ENCODE assay signal across 5 cellular contexts in the genomic region with DNA sequence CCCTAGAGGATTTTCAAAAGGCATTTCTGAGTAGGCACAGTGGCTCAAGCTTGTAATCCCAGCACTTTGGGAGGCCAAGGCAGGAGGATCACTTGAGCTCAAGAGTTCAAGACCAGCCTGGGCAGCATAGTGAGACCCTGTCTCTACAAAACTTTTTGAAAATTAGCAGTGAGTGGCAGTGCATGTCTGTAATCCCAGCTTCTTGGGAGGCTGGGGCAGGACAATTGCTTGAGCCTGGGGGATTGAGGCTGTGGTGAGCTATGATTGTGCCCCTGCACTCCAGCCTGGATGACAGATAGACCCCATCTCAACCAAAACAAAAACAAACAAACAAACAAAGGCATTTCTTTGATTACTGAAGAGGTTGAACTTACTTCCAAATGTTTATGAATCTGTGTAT.
"Had no signal": no experiment of that assay in that cellular context is flagged by ENCODE, and none has a peak within 500 bp of the region (broad histone marks: within the 10 kb centered on the region; RNA-seq: fewer than 3 reads in every experiment).

No MANE protein-coding gene starts in this region.

- H3K4me3 Mint-ChIP-seq: GM23338, H9, IgD-negative memory B cell had no signal

- ATAC-seq: GM23338, HepG2 had no signal

- DNase-seq: H9, HCEC 1CT had no signal

- H3K27ac Mint-ChIP-seq: GM23338, H9 had no signal
